In genomic region chr1:60746278-60746761, GRCh38 we compare ENCODE assay signal across 15 cellular contexts.
DNase-seq lines count a peak whose midpoint lies in the region; ATAC-seq and TF ChIP-seq lines count a peak whose summit lies in the region.
"Had no signal": no experiment of that assay in that cellular context is flagged by ENCODE, and none has a peak within 500 bp of the region (broad histone marks: within the 10 kb centered on the region; RNA-seq: fewer than 3 reads in every experiment).

No MANE protein-coding gene starts in this region.

- H3K27ac ChIP-seq in SJCRH30, result peak overlapping the region; percentile 92
- peak overlapping the region in 7 of 12 donors; percentile 10 to 82 (median 53) for H3K27ac ChIP-seq in heart left ventricle
- no peak overlapping the region for H3K27ac ChIP-seq in stomach
- H3K27ac ChIP-seq: BLaER1 treated with 17β-estradiol and CSF1 and Interleukin-3, amounts not matched to agents 10 nM and 100 nM; KMS-11; WERI-Rb-1 had no signal

- no peaks in the 10 kb centered on the region for H3K36me3 Mint-ChIP-seq in T-helper 17 cell (ENCODE audit: low read depth)

- H3K27me3 ChIP-seq in SJCRH30, result no peaks in the 10 kb centered on the region
- H3K27me3 ChIP-seq in heart left ventricle, result no peaks in the 10 kb centered on the region
- no peaks in the 10 kb centered on the region for H3K27me3 ChIP-seq in stomach
- H3K27me3 ChIP-seq: BLaER1 treated with 17β-estradiol and CSF1 and Interleukin-3, amounts not matched to agents 10 nM and 100 nM had no signal

- no peak for TF ChIP-seq POLR2A in heart left ventricle (IDR thresholded peaks at IDR 0.05)
- TF ChIP-seq POLR2A in stomach (IDR thresholded peaks at IDR 0.05), result no peak

- H3K4me3 Mint-ChIP-seq in T-helper 17 cell, result no peak overlapping the region
- H3K4me3 Mint-ChIP-seq: effector memory CD8-positive, alpha-beta T cell; stimulated activated naive CD8-positive, alpha-beta T cell treated with anti-CD3 and anti-CD28 coated beads, Interleukin-15, Interleukin-2, amounts not matched to agents 100 ng/mL and 50 ng/mL, for 24 hours had no signal

- peak; percentile 87 for DNase-seq in NCI-H1105 (lab: John Stamatoyannopoulos, UW)
- peak; percentile 95 to 98 for DNase-seq in SJCRH30
- DNase-seq in heart left ventricle, result peak in 4 of 5 donors; percentile 36 to 54 (median 46)
- peak; percentile 15 for DNase-seq in pons (ENCODE audit: low spot score)
- no peak for DNase-seq in T-helper 17 cell
- no peak for DNase-seq in stomach
- DNase-seq: effector memory CD8-positive, alpha-beta T cell; NCI-H510A treated with DMSO at 0.1 percent for 48 hours; WERI-Rb-1 had no signal

- TF ChIP-seq EP300 in stomach (IDR thresholded peaks at IDR 0.05), result no peak

- WGBS in heart left ventricle, 4 donors, result 25 to 47% (median 34%) methylated on average over 11 of the region's 11 CpGs
- WGBS in stomach, 5 donors, result 57 to 66% (median 62%) methylated on average over 11 of the region's 11 CpGs

- no peak overlapping the region for H3K27ac Mint-ChIP-seq in T-helper 17 cell
- H3K27ac Mint-ChIP-seq: effector memory CD8-positive, alpha-beta T cell; stimulated activated naive CD8-positive, alpha-beta T cell treated with anti-CD3 and anti-CD28 coated beads, Interleukin-15, Interleukin-2, amounts not matched to agents 100 ng/mL and 50 ng/mL, for 24 hours had no signal

- ATAC-seq in heart left ventricle (peak; percentile 71 to 88 (median 82)), T-helper 17 cell (no peak), GM21447 (IDR thresholded peaks at IDR 0.05; ENCODE audit: unreplicated experiment) (no peak), GM18502 (IDR thresholded peaks at IDR 0.05; ENCODE audit: poor library complexity, unreplicated experiment) (no peak)
- ATAC-seq: effector memory CD8-positive, alpha-beta T cell had no signal

- H3K4me3 ChIP-seq in SJCRH30 (peak overlapping the region; percentile 35), heart left ventricle (no peak overlapping the region), stomach (no peak overlapping the region)
- H3K4me3 ChIP-seq: BLaER1 treated with 17β-estradiol and CSF1 and Interleukin-3, amounts not matched to agents 10 nM and 100 nM; lung had no signal

- no peaks in the 10 kb centered on the region for H3K27me3 Mint-ChIP-seq in T-helper 17 cell
- H3K27me3 Mint-ChIP-seq: stimulated activated naive CD8-positive, alpha-beta T cell treated with anti-CD3 and anti-CD28 coated beads, Interleukin-15, Interleukin-2, amounts not matched to agents 100 ng/mL and 50 ng/mL, for 24 hours had no signal

- 0 out of 2 replicates have a peak, but pooled peaks cover 5% of the 10 kb centered on the region for H3K9me3 ChIP-seq in SJCRH30 (replicated peaks)
- peaks cover 0 to 6% (median 0%) of the 10 kb centered on the region in 12 donors for H3K9me3 ChIP-seq in heart left ventricle
- no peaks in the 10 kb centered on the region for H3K9me3 ChIP-seq in T-helper 17 cell (ENCODE audit: control insufficient read depth, low read length, poor library complexity, severe bottlenecking)
- no peaks in the 10 kb centered on the region for H3K9me3 ChIP-seq in stomach
- H3K9me3 ChIP-seq: BLaER1 treated with 17β-estradiol and CSF1 and Interleukin-3, amounts not matched to agents 10 nM and 100 nM had no signal

- H3K4me1 ChIP-seq in SJCRH30 (peaks cover 28% of the 10 kb centered on the region), heart left ventricle (peaks cover 0 to 23% (median 1%) of the 10 kb centered on the region in 12 donors), stomach (no peaks in the 10 kb centered on the region)
- H3K4me1 ChIP-seq: BLaER1 treated with 17β-estradiol and CSF1 and Interleukin-3, amounts not matched to agents 10 nM and 100 nM had no signal

- intact Hi-C loops in heart left ventricle (cut with DNase I), result no loop called here
- intact Hi-C loops in stomach (cut with DNase I; ENCODE audit: low total_unique reads), result no loop called here

- TF ChIP-seq CTCF in heart left ventricle (IDR thresholded peaks at IDR 0.05) (no peak), stomach (IDR thresholded peaks at IDR 0.05) (no peak)

- no peaks in the 10 kb centered on the region for H3K4me1 Mint-ChIP-seq in T-helper 17 cell

- no peaks in the 10 kb centered on the region for H3K36me3 ChIP-seq in SJCRH30
- no peaks in the 10 kb centered on the region for H3K36me3 ChIP-seq in heart left ventricle
- H3K36me3 ChIP-seq in stomach, result no peaks in the 10 kb centered on the region
- H3K36me3 ChIP-seq: BLaER1 treated with 17β-estradiol and CSF1 and Interleukin-3, amounts not matched to agents 10 nM and 100 nM; WERI-Rb-1 had no signal

Comparison
In these comparisons a context has a peak if more than half of its experiments do, and no peak if none do; other contexts are left out.
1. DNase-seq: peak in NCI-H1105 (single experiment), SJCRH30 (2 of 2), heart left ventricle (4 of 5) and pons (single experiment); none in T-helper 17 cell (0 of 3) and stomach (single experiment).
2. H3K27ac ChIP-seq: peak in SJCRH30 (single experiment) and heart left ventricle (7 of 12); none in stomach (0 of 5).
3. ATAC-seq: peak in heart left ventricle (4 of 4); none in T-helper 17 cell (single experiment), GM21447 (single experiment) and GM18502 (single experiment).